Comparison of ENCODE assay signal across 22 cellular contexts in the genomic region with DNA sequence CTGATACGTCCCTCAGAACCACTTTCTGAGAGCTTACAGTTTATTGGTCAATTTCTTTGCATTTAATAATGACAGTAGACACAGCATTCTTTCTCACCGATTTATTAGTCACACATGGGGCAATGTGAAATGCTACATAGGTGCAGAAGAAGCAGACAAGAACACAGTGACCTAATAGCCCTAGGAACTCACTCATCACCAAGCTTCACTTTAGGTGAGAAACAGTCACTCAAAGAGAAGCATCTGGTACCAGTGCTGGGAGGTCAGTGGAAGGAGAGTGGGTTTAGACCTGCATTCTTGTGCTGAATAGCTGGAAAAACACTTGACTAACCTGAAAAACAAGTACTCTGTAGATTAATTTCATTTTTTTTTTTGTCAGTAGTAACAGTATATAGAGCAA.
"Had no signal": no experiment of that assay in that cellular context is flagged by ENCODE, and none has a peak within 500 bp of the region (broad histone marks: within the 10 kb centered on the region; RNA-seq: fewer than 3 reads in every experiment).

No MANE protein-coding gene starts in this region.

- H3K9me3 ChIP-seq: Peyer's patch had no signal

- H3K4me1 ChIP-seq: Peyer's patch had no signal

- H3K27ac ChIP-seq: Peyer's patch, VCaP had no signal

- H3K27me3 Mint-ChIP-seq: activated CD4-positive, alpha-beta memory T cell treated with anti-CD3 and anti-CD28 coated beads for 36 hours; activated CD4-positive, alpha-beta T cell treated with anti-CD3 and anti-CD28 coated beads, Interleukin-2, amount 10 ng/mL, durations not matched to agents 7 days and 5 days; activated naive CD8-positive, alpha-beta T cell; T-cell had no signal

- FAIRE-seq: astrocyte, K562 had no signal

- H3K4me3 ChIP-seq: K562, Peyer's patch had no signal

- H3K9me3 Mint-ChIP-seq: activated CD4-positive, alpha-beta memory T cell treated with anti-CD3 and anti-CD28 coated beads for 36 hours; activated CD4-positive, alpha-beta T cell treated with anti-CD3 and anti-CD28 coated beads, Interleukin-2, amount 10 ng/mL, durations not matched to agents 7 days and 5 days; activated T-cell treated with anti-CD3 and anti-CD28 coated beads, Interleukin-2, amount 50 U/mL, for 4 hours had no signal

- DNase-seq: activated CD4-positive, alpha-beta memory T cell treated with anti-CD3 and anti-CD28 coated beads for 36 hours; activated CD4-positive, alpha-beta T cell treated with anti-CD3 and anti-CD28 coated beads, Interleukin-2, amount 10 ng/mL, durations not matched to agents 7 days and 5 days; activated CD4-positive, CD25-positive, alpha-beta regulatory T cell; activated CD8-positive, alpha-beta memory T cell treated with anti-CD3 and anti-CD28 coated beads for 24 hours; activated gamma-delta T cell; activated naive CD4-positive, alpha-beta T cell treated with anti-CD3 and anti-CD28 coated beads for 36 hours; activated T-cell treated with anti-CD3 and anti-CD28 coated beads, Interleukin-2, amount 50 U/mL, for 4 hours; amygdala; Kasumi-1; NCI-H1092; NCI-H1417; NCI-H1930; NCI-H2107; NCI-H510A treated with DMSO at 0.1 percent for 48 hours; Peyer's patch; SIG-M5; T-cell had no signal

- H3K27me3 ChIP-seq: Peyer's patch had no signal

- H3K4me1 Mint-ChIP-seq: activated CD4-positive, alpha-beta T cell treated with anti-CD3 and anti-CD28 coated beads, Interleukin-2, amount 10 ng/mL, durations not matched to agents 7 days and 5 days; T-cell had no signal

- H3K36me3 ChIP-seq: Peyer's patch had no signal

- H3K27ac Mint-ChIP-seq: activated CD4-positive, alpha-beta memory T cell treated with anti-CD3 and anti-CD28 coated beads for 36 hours; activated CD4-positive, alpha-beta T cell treated with anti-CD3 and anti-CD28 coated beads, Interleukin-2, amount 10 ng/mL, durations not matched to agents 7 days and 5 days; activated naive CD4-positive, alpha-beta T cell treated with anti-CD3 and anti-CD28 coated beads for 36 hours; activated naive CD8-positive, alpha-beta T cell; brain; T-cell had no signal

- H3K36me3 Mint-ChIP-seq: activated CD4-positive, alpha-beta memory T cell treated with anti-CD3 and anti-CD28 coated beads for 36 hours; activated naive CD8-positive, alpha-beta T cell; T-cell had no signal

- H3K4me3 Mint-ChIP-seq: activated CD4-positive, alpha-beta memory T cell treated with anti-CD3 and anti-CD28 coated beads for 36 hours; activated CD4-positive, alpha-beta T cell treated with anti-CD3 and anti-CD28 coated beads, Interleukin-2, amount 10 ng/mL, durations not matched to agents 7 days and 5 days; activated naive CD4-positive, alpha-beta T cell treated with anti-CD3 and anti-CD28 coated beads for 36 hours; activated naive CD8-positive, alpha-beta T cell; activated T-cell treated with anti-CD3 and anti-CD28 coated beads, Interleukin-2, amount 50 U/mL, for 4 hours; brain; T-cell had no signal
